ENCODE assay signal across 19 cellular contexts in genomic region chr5:141389153-141390042, GRCh38. TPM values are rescaled to one million over a fixed set of nuclear protein-coding genes. Genes with fewer than 3 reads are reported as not detected.
"Had no signal": no experiment of that assay in that cellular context is flagged by ENCODE, and none has a peak within 500 bp of the region (broad histone marks: within the 10 kb centered on the region; RNA-seq: fewer than 3 reads in every experiment).

No MANE protein-coding gene starts in this region.

- H3K4me1 ChIP-seq: lower lobe of right lung, testis had no signal

- H3K27me3 ChIP-seq: brain microvascular endothelial cell, testis had no signal

- H3K9me3 ChIP-seq: testis had no signal

- H3K27ac ChIP-seq: brain microvascular endothelial cell, epithelial cell of prostate, lower lobe of right lung, testis, WERI-Rb-1 had no signal

- ATAC-seq: activated CD4-positive, alpha-beta T cell treated with anti-CD3 and anti-CD28 coated beads for 36 hours; activated naive CD4-positive, alpha-beta T cell treated with anti-CD3 and anti-CD28 coated beads, Interleukin-2, amount 50 U/mL, for 72 hours; activated T-cell treated with anti-CD3 and anti-CD28 coated beads, Interleukin-2, amount 50 U/mL, for 4 hours; left cardiac atrium; lower lobe of right lung had no signal

- DNase-seq: activated CD4-positive, alpha-beta memory T cell treated with anti-CD3 and anti-CD28 coated beads for 36 hours; activated CD4-positive, alpha-beta T cell treated with anti-CD3 and anti-CD28 coated beads for 36 hours; activated effector memory CD4-positive, alpha-beta T cell treated with Interleukin-2 at 50 U/mL for 16 hours; activated T-cell treated with anti-CD3 and anti-CD28 coated beads, Interleukin-2, amount 50 U/mL, for 4 hours; brain microvascular endothelial cell; effector memory CD4-positive, alpha-beta T cell; foreskin melanocyte; left cardiac atrium; lower lobe of right lung; retina; stimulated activated CD4-positive, alpha-beta T cell treated with anti-CD3 and anti-CD28 coated beads, Interleukin-2, amount 100 ng/mL, for 48 hours; stimulated activated naive CD4-positive, alpha-beta T cell; testis; WERI-Rb-1 had no signal

- H3K27ac Mint-ChIP-seq: activated CD4-positive, alpha-beta memory T cell treated with anti-CD3 and anti-CD28 coated beads for 36 hours; activated CD4-positive, alpha-beta T cell treated with anti-CD3 and anti-CD28 coated beads for 36 hours; dendritic cell treated with granulocyte-macrophage colony-stimulating factor and Interleukin-4, amounts not matched to agents 40 ng/mL and 50 ng/mL, for 4 days had no signal

- H3K4me3 Mint-ChIP-seq: activated CD4-positive, alpha-beta memory T cell treated with anti-CD3 and anti-CD28 coated beads for 36 hours; activated CD4-positive, alpha-beta T cell treated with anti-CD3 and anti-CD28 coated beads for 36 hours; activated T-cell treated with anti-CD3 and anti-CD28 coated beads, Interleukin-2, amount 50 U/mL, for 4 hours; central memory CD8-positive, alpha-beta T cell; dendritic cell treated with granulocyte-macrophage colony-stimulating factor and Interleukin-4, amounts not matched to agents 40 ng/mL and 50 ng/mL, for 4 days; T-helper 1 cell treated with Interleukin-12 subunit alpha and Interleukin-12 subunit beta and Interleukin-4 antibody, amounts not matched to agents 30 μg/mL and 1 μg/mL, for 36 hours had no signal

- H3K36me3 ChIP-seq: brain microvascular endothelial cell, lower lobe of right lung, WERI-Rb-1 had no signal

- H3K4me3 ChIP-seq: lower lobe of right lung, testis had no signal

- H3K4me1 Mint-ChIP-seq: activated CD4-positive, alpha-beta T cell treated with anti-CD3 and anti-CD28 coated beads for 36 hours; central memory CD8-positive, alpha-beta T cell had no signal

RNA-seq across cellular contexts. Expression of gene PCDHGB4, which starts 1.9 kb away (rescaled TPM):
- total RNA-seq: activated naive CD4-positive, alpha-beta T cell treated with anti-CD3 and anti-CD28 coated beads, Interleukin-2, amount 50 U/mL, for 72 hours had no signal

RNA-seq across cellular contexts. Expression of gene PCDHGA8, which starts 3.0 kb away (rescaled TPM):
- total RNA-seq: activated CD4-positive, alpha-beta memory T cell treated with anti-CD3 and anti-CD28 coated beads for 36 hours; activated CD4-positive, alpha-beta T cell treated with anti-CD3 and anti-CD28 coated beads for 36 hours; activated naive CD4-positive, alpha-beta T cell treated with anti-CD3 and anti-CD28 coated beads, Interleukin-2, amount 50 U/mL, for 72 hours; activated T-cell treated with anti-CD3 and anti-CD28 coated beads, Interleukin-2, amount 50 U/mL, for 4 hours had no signal

RNA-seq across cellular contexts. Expression of gene PCDHGA7, which starts 6.9 kb away (rescaled TPM):
- total RNA-seq: activated CD4-positive, alpha-beta T cell treated with anti-CD3 and anti-CD28 coated beads for 36 hours; activated naive CD4-positive, alpha-beta T cell treated with anti-CD3 and anti-CD28 coated beads, Interleukin-2, amount 50 U/mL, for 72 hours had no signal
